ENCODE assay signal across 8 cellular contexts in genomic region chr13:66835040-66835628, GRCh38.
DNase-seq lines count a peak whose midpoint lies in the region; ATAC-seq and TF ChIP-seq lines count a peak whose summit lies in the region.

No MANE protein-coding gene starts in this region.

- no peaks in the 10 kb centered on the region for H3K36me3 ChIP-seq in brain microvascular endothelial cell (replicated peaks)

- TF ChIP-seq CTCF in brain microvascular endothelial cell (IDR thresholded peaks at IDR 0.05; ENCODE audit: low read depth, low read length, missing control alignments) = no peak

- no peaks in the 10 kb centered on the region for H3K4me1 Mint-ChIP-seq in stimulated activated memory B cell treated with anti-CD40 and anti-IgM and Interleukin-4, amounts not matched to agents 10 μg/mL and 1 μg/mL and 100 μg/mL, for 72 hours

- ATAC-seq in stimulated activated memory B cell treated with anti-CD40 and anti-IgM and Interleukin-4, amounts not matched to agents 10 μg/mL and 1 μg/mL and 100 μg/mL, for 72 hours = no peak
- ATAC-seq in HG03196 (IDR thresholded peaks at IDR 0.05; ENCODE audit: unreplicated experiment) = no peak

- DNase-seq in NCI-H2081 (lab: John Stamatoyannopoulos, UW) (peak; percentile 80 to 93), brain microvascular endothelial cell (peak; percentile 39), NCI-H1048 (lab: John Stamatoyannopoulos, UW) (no peak), SIG-M5 treated with dmso at 0.1 percent for 504 hours (lab: John Stamatoyannopoulos, UW; ENCODE audit: unreplicated experiment) (no peak)

- H3K27me3 ChIP-seq in brain microvascular endothelial cell (replicated peaks) (no peaks in the 10 kb centered on the region), layer of hippocampus (ENCODE audit: control insufficient read depth, insufficient read depth, low read length) (no peaks in the 10 kb centered on the region)

- H3K27me3 Mint-ChIP-seq in stimulated activated memory B cell treated with anti-CD40 and anti-IgM and Interleukin-4, amounts not matched to agents 10 μg/mL and 1 μg/mL and 100 μg/mL, for 72 hours = no peaks in the 10 kb centered on the region

- peaks cover 10% of the 10 kb centered on the region for H3K9me3 Mint-ChIP-seq in stimulated activated memory B cell treated with anti-CD40 and anti-IgM and Interleukin-4, amounts not matched to agents 10 μg/mL and 1 μg/mL and 100 μg/mL, for 72 hours

- in situ Hi-C loops in brain microvascular endothelial cell (cut with HindIII; ENCODE audit: low pct_ligation_motif_present, low sequenced_read_pairs) = no loop called here

- no peak overlapping the region for H3K27ac Mint-ChIP-seq in stimulated activated memory B cell treated with anti-CD40 and anti-IgM and Interleukin-4, amounts not matched to agents 10 μg/mL and 1 μg/mL and 100 μg/mL, for 72 hours

- H3K27ac ChIP-seq in brain microvascular endothelial cell (no peak overlapping the region), layer of hippocampus (ENCODE audit: low read depth, low read length) (peak overlapping the region; percentile 33), temporal lobe (ENCODE audit: low read depth, low read length) (peak overlapping the region; percentile 63)

- no peak overlapping the region for H3K4me3 ChIP-seq in brain microvascular endothelial cell (ENCODE audit: low read depth, low read length)

- no peaks in the 10 kb centered on the region for H3K36me3 Mint-ChIP-seq in stimulated activated memory B cell treated with anti-CD40 and anti-IgM and Interleukin-4, amounts not matched to agents 10 μg/mL and 1 μg/mL and 100 μg/mL, for 72 hours

- no peak overlapping the region for H3K4me3 Mint-ChIP-seq in stimulated activated memory B cell treated with anti-CD40 and anti-IgM and Interleukin-4, amounts not matched to agents 10 μg/mL and 1 μg/mL and 100 μg/mL, for 72 hours

Comparison
In these comparisons a context has a peak if more than half of its experiments do, and no peak if none do; other contexts are left out.
1. DNase-seq: peak in NCI-H2081 (2 of 2) and brain microvascular endothelial cell (single experiment); none in NCI-H1048 (single experiment) and SIG-M5 treated with dmso at 0.1 percent for 504 hours (single experiment).